In genomic region chr11:125470355-125470754, GRCh38 we compare ENCODE assay signal across 25 cellular contexts.
"Had no signal": no experiment of that assay in that cellular context is flagged by ENCODE, and none has a peak within 500 bp of the region (broad histone marks: within the 10 kb centered on the region; RNA-seq: fewer than 3 reads in every experiment).

No MANE protein-coding gene starts in this region.

- DNase-seq: colonic mucosa; effector memory CD4-positive, alpha-beta T cell; erythroblast; esophagus squamous epithelium; foreskin melanocyte; immature natural killer cell; mucosa of descending colon; naive B cell; pancreas; right lobe of liver; small intestine; stimulated activated CD4-positive, alpha-beta T cell treated with anti-CD3 and anti-CD28 coated beads, Interleukin-15, amount 100 ng/mL, for 24 hours; stimulated activated CD4-positive, alpha-beta T cell treated with anti-CD3 and anti-CD28 coated beads, Interleukin-2, amount 100 ng/mL, for 48 hours; stimulated activated naive B cell treated with anti-CD40 and anti-IgM and Interleukin-4, amounts not matched to agents 10 μg/mL and 1 μg/mL and 100 μg/mL, for 72 hours; stimulated activated naive CD8-positive, alpha-beta T cell treated with anti-CD3 and anti-CD28 coated beads, Interleukin-15, amount 100 ng/mL, for 72 hours; upper lobe of left lung had no signal

- H3K27ac ChIP-seq: colonic mucosa, esophagus squamous epithelium, neutrophil, pancreas, right lobe of liver, thoracic aorta, tibial nerve, upper lobe of left lung had no signal

- H3K36me3 Mint-ChIP-seq: memory B cell; stimulated activated naive B cell treated with anti-CD40 and anti-IgM and Interleukin-4, amounts not matched to agents 10 μg/mL and 1 μg/mL and 100 μg/mL, for 72 hours had no signal

- H3K27ac Mint-ChIP-seq: dendritic cell treated with granulocyte-macrophage colony-stimulating factor and Interleukin-4, amounts not matched to agents 40 ng/mL and 50 ng/mL, for 4 days; immature natural killer cell; memory B cell; naive B cell; progenitor cell of endocrine pancreas; stimulated activated naive B cell treated with anti-CD40 and anti-IgM and Interleukin-4, amounts not matched to agents 10 μg/mL and 1 μg/mL and 100 μg/mL, for 72 hours; stimulated activated naive CD8-positive, alpha-beta T cell treated with anti-CD3 and anti-CD28 coated beads, Interleukin-15, amount 100 ng/mL, for 72 hours had no signal

- H3K9me3 Mint-ChIP-seq: dendritic cell treated with granulocyte-macrophage colony-stimulating factor and Interleukin-4, amounts not matched to agents 40 ng/mL and 50 ng/mL, for 4 days; immature natural killer cell; memory B cell; natural killer cell treated with Interleukin-12 subunit alpha and Interleukin-12 subunit beta and Interleukin-15 and Interleukin-18, amount 100 ng/mL, for 72 hours; neural crest cell; stimulated activated naive B cell treated with anti-CD40 and anti-IgM and Interleukin-4, amounts not matched to agents 10 μg/mL and 1 μg/mL and 100 μg/mL, for 72 hours; stimulated activated naive CD8-positive, alpha-beta T cell treated with anti-CD3 and anti-CD28 coated beads, Interleukin-15, amount 100 ng/mL, for 72 hours had no signal

- H3K4me3 Mint-ChIP-seq: dendritic cell treated with granulocyte-macrophage colony-stimulating factor and Interleukin-4, amounts not matched to agents 40 ng/mL and 50 ng/mL, for 4 days; immature natural killer cell; memory B cell; naive B cell; natural killer cell treated with Interleukin-12 subunit alpha and Interleukin-12 subunit beta and Interleukin-15 and Interleukin-18, amount 100 ng/mL, for 72 hours; neural crest cell; stimulated activated naive B cell treated with anti-CD40 and anti-IgM and Interleukin-4, amounts not matched to agents 10 μg/mL and 1 μg/mL and 100 μg/mL, for 72 hours; stimulated activated naive CD8-positive, alpha-beta T cell treated with anti-CD3 and anti-CD28 coated beads, Interleukin-15, amount 100 ng/mL, for 72 hours had no signal

- H3K27me3 Mint-ChIP-seq: natural killer cell treated with Interleukin-12 subunit alpha and Interleukin-12 subunit beta and Interleukin-15 and Interleukin-18, amount 100 ng/mL, for 72 hours; stimulated activated naive CD8-positive, alpha-beta T cell treated with anti-CD3 and anti-CD28 coated beads, Interleukin-15, amount 100 ng/mL, for 72 hours had no signal

- ATAC-seq: left lobe of liver; mucosa of descending colon; natural killer cell treated with Interleukin-12 subunit alpha and Interleukin-12 subunit beta and Interleukin-15 and Interleukin-18, amount 100 ng/mL, for 72 hours; pancreas; right lobe of liver; stimulated activated naive B cell treated with anti-CD40 and anti-IgM and Interleukin-4, amounts not matched to agents 10 μg/mL and 1 μg/mL and 100 μg/mL, for 72 hours; stimulated activated naive CD8-positive, alpha-beta T cell treated with anti-CD3 and anti-CD28 coated beads, Interleukin-15, amount 100 ng/mL, for 72 hours had no signal

- H3K4me1 Mint-ChIP-seq: memory B cell; naive B cell; stimulated activated naive B cell treated with anti-CD40 and anti-IgM and Interleukin-4, amounts not matched to agents 10 μg/mL and 1 μg/mL and 100 μg/mL, for 72 hours; stimulated activated naive CD8-positive, alpha-beta T cell treated with anti-CD3 and anti-CD28 coated beads, Interleukin-15, amount 100 ng/mL, for 72 hours had no signal
